In the genomic region with DNA sequence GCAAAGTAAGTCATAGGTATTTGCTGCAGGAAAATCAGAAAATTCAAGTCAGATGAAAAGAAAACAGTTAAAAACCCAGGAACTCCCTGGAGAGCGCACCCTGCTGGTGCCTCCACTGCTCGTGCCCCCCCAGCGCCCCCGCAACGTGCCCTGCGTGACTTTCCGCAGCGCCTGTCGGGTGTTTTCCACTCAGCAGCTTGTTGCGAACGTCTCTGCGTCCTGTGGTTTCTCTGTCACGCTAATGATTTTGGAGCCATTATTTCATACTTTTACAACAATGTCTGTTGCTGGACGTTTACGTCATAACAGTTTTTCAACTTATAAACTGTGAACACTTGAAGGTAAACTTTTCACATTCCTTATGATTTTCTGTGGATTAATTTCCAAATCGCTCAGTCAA, we compare ENCODE assay signal across 14 cellular contexts. TPM values are rescaled to one million over a fixed set of nuclear protein-coding genes. Genes with fewer than 3 reads are reported as not detected.
DNase-seq lines count a peak whose midpoint lies in the region; ATAC-seq and TF ChIP-seq lines count a peak whose summit lies in the region.
"Had no signal": no experiment of that assay in that cellular context is flagged by ENCODE, and none has a peak within 500 bp of the region (broad histone marks: within the 10 kb centered on the region; RNA-seq: fewer than 3 reads in every experiment).

No MANE protein-coding gene starts in this region.

- H3K4me2 ChIP-seq in mammary epithelial cell (ENCODE audit: insufficient read depth, low read depth, low read length) (no peak overlapping the region), OCI-LY3 (ENCODE audit: low read length) (no peak overlapping the region)

- H3K27ac ChIP-seq in mammary epithelial cell (ENCODE audit: insufficient read depth, low read depth, low read length) = no peak overlapping the region
- no peak overlapping the region for H3K27ac ChIP-seq in OCI-LY3 (ENCODE audit: low read length)
- H3K27ac ChIP-seq: esophagus squamous epithelium had no signal

- no peaks in the 10 kb centered on the region for H3K27me3 ChIP-seq in mammary epithelial cell (ENCODE audit: insufficient read depth, low read length)
- no peaks in the 10 kb centered on the region for H3K27me3 ChIP-seq in OCI-LY3 (ENCODE audit: low read depth, low read length)

- H3K36me3 Mint-ChIP-seq in MCF 10A (ENCODE audit: insufficient read depth, unreplicated experiment) (peaks cover 18% of the 10 kb centered on the region), nephron progenitor cell (ENCODE audit: low read depth) (peaks cover 5% of the 10 kb centered on the region)
- H3K36me3 Mint-ChIP-seq in stimulated activated naive B cell treated with anti-CD40 and anti-IgM and Interleukin-4, amounts not matched to agents 10 μg/mL and 1 μg/mL and 100 μg/mL, for 72 hours = peaks cover 29 to 67% of the 10 kb centered on the region in 2 donors
- H3K36me3 Mint-ChIP-seq: brain had no signal

- H3K36me3 ChIP-seq in mammary epithelial cell (ENCODE audit: insufficient read depth, low read length) (no peaks in the 10 kb centered on the region), OCI-LY3 (replicated peaks; ENCODE audit: low read depth, low read length) (no peaks in the 10 kb centered on the region)

- in situ Hi-C loops in mammary epithelial cell (cut with MboI; ENCODE audit: low sequenced_read_pairs in 2 of 2) = no loop called here

- H3K27me3 Mint-ChIP-seq in MCF 10A (ENCODE audit: insufficient read depth, unreplicated experiment) = no peaks in the 10 kb centered on the region
- H3K27me3 Mint-ChIP-seq in stimulated activated naive B cell treated with anti-CD40 and anti-IgM and Interleukin-4, amounts not matched to agents 10 μg/mL and 1 μg/mL and 100 μg/mL, for 72 hours = no peaks in the 10 kb centered on the region
- no peaks in the 10 kb centered on the region for H3K27me3 Mint-ChIP-seq in nephron progenitor cell (ENCODE audit: low read depth, poor library complexity)
- H3K27me3 Mint-ChIP-seq: activated CD8-positive, alpha-beta memory T cell treated with anti-CD3 and anti-CD28 coated beads, Interleukin-2, amount 10 ng/mL, durations not matched to agents 7 days and 5 days; brain had no signal

- H3K4me1 Mint-ChIP-seq in MCF 10A (ENCODE audit: insufficient read depth, unreplicated experiment) (no peaks in the 10 kb centered on the region), nephron progenitor cell (peaks cover 43% of the 10 kb centered on the region)
- peaks cover 54 to 66% of the 10 kb centered on the region in 2 donors for H3K4me1 Mint-ChIP-seq in stimulated activated naive B cell treated with anti-CD40 and anti-IgM and Interleukin-4, amounts not matched to agents 10 μg/mL and 1 μg/mL and 100 μg/mL, for 72 hours

- intact Hi-C loops in MCF 10A (cut with micrococcal nuclease) = no loop called here
- intact Hi-C loops in mammary epithelial cell (cut with micrococcal nuclease) = no loop called here

- dilution Hi-C loops in mammary epithelial cell (cut with HindIII; ENCODE audit: low sequenced_read_pairs) = no loop called here

- H2AFZ ChIP-seq in mammary epithelial cell (ENCODE audit: low read depth, low read length) (no peak overlapping the region), OCI-LY3 (ENCODE audit: low read depth, low read length) (no peak overlapping the region)

- no peak overlapping the region for H3K4me3 ChIP-seq in mammary epithelial cell (replicated peaks in 1 of 3; ENCODE audit: insufficient read depth in 1 of 3, low read depth in 2 of 3, low read length in 3 of 3)
- H3K4me3 ChIP-seq in OCI-LY3 (ENCODE audit: low read length) = no peak overlapping the region
- H3K4me3 ChIP-seq in choroid plexus epithelial cell (ENCODE audit: low read depth, low read length) = no peak overlapping the region
- H3K4me3 ChIP-seq: esophagus squamous epithelium, HAP-1 had no signal

- H3K9ac ChIP-seq in mammary epithelial cell (ENCODE audit: insufficient read depth, low read length) (no peak overlapping the region), OCI-LY3 (ENCODE audit: low read length) (no peak overlapping the region)

- BruUV-seq in MCF 10A (replicated peaks; lab: Mats Ljungman, UMichigan) (no TSS peak), mammary epithelial cell (replicated peaks; lab: Mats Ljungman, UMichigan) (no TSS peak)

- H3K4me1 ChIP-seq in mammary epithelial cell (ENCODE audit: insufficient read depth, low read length) = peaks cover 11% of the 10 kb centered on the region
- H3K4me1 ChIP-seq in OCI-LY3 (ENCODE audit: low read length) = peaks cover 19% of the 10 kb centered on the region

- POLR2A ChIA-PET in MCF 10A (lab: Yijun Ruan, JAX) = no interaction called here

- TF ChIP-seq CTCF in MCF 10A (IDR thresholded peaks at IDR 0.05; ENCODE audit: unreplicated experiment) = peak; percentile 13
- no peak for TF ChIP-seq CTCF in mammary epithelial cell (conservative IDR thresholded peaks at IDR 0.05 in 1 of 2, IDR thresholded peaks at IDR 0.05 in 1 of 2; ENCODE audit: extremely low read depth in 1 of 2, insufficient read depth in 1 of 2, low read depth in 1 of 2, low read length in 2 of 2)
- peak; percentile 32 for TF ChIP-seq CTCF in OCI-LY3 (IDR thresholded peaks at IDR 0.05; ENCODE audit: low read depth, low read length)
- TF ChIP-seq CTCF in choroid plexus epithelial cell (conservative IDR thresholded peaks at IDR 0.05; ENCODE audit: low read depth, low read length) = peak; percentile 37
- no peak for TF ChIP-seq CTCF in nephron progenitor cell (IDR thresholded peaks at IDR 0.05)

- ATAC-seq in stimulated activated naive B cell treated with anti-CD40 and anti-IgM and Interleukin-4, amounts not matched to agents 10 μg/mL and 1 μg/mL and 100 μg/mL, for 72 hours (replicated peaks) = no peak
- ATAC-seq in esophagus mucosa = no peak
- ATAC-seq: activated CD8-positive, alpha-beta memory T cell treated with anti-CD3 and anti-CD28 coated beads, Interleukin-2, amount 10 ng/mL, durations not matched to agents 7 days and 5 days had no signal

- no peak overlapping the region for H3K27ac Mint-ChIP-seq in MCF 10A (ENCODE audit: low read depth, unreplicated experiment)
- peak overlapping the region; percentile 99 for H3K27ac Mint-ChIP-seq in stimulated activated naive B cell treated with anti-CD40 and anti-IgM and Interleukin-4, amounts not matched to agents 10 μg/mL and 1 μg/mL and 100 μg/mL, for 72 hours
- H3K27ac Mint-ChIP-seq in nephron progenitor cell = no peak overlapping the region

- CTCF ChIA-PET in MCF 10A (lab: Yijun Ruan, JAX) (interaction anchor here (0.6 kb wide), 1 partner anchor 110 kb away, joined by 3 read pairs; no protein-coding TSS in a partner anchor), mammary epithelial cell (lab: Charles Lee; ENCODE audit: low non-redundant PET) (no interaction called here)

- no peak overlapping the region for H3K4me3 Mint-ChIP-seq in MCF 10A (ENCODE audit: unreplicated experiment)
- peak overlapping the region; percentile 2 to 25 for H3K4me3 Mint-ChIP-seq in stimulated activated naive B cell treated with anti-CD40 and anti-IgM and Interleukin-4, amounts not matched to agents 10 μg/mL and 1 μg/mL and 100 μg/mL, for 72 hours
- H3K4me3 Mint-ChIP-seq in nephron progenitor cell = no peak overlapping the region
- H3K4me3 Mint-ChIP-seq: activated CD8-positive, alpha-beta memory T cell treated with anti-CD3 and anti-CD28 coated beads, Interleukin-2, amount 10 ng/mL, durations not matched to agents 7 days and 5 days had no signal

- no peaks in the 10 kb centered on the region for H3K9me3 ChIP-seq in mammary epithelial cell (replicated peaks; ENCODE audit: insufficient read depth, low read length)
- peaks cover 3% of the 10 kb centered on the region; the same call in 1 of the 2 replicates for H3K9me3 ChIP-seq in OCI-LY3 (ENCODE audit: insufficient read depth, low read length)
- H3K9me3 ChIP-seq: esophagus squamous epithelium, HAP-1 had no signal

- H3K9me3 Mint-ChIP-seq in MCF 10A (ENCODE audit: unreplicated experiment) (no peaks in the 10 kb centered on the region), nephron progenitor cell (no peaks in the 10 kb centered on the region)
- H3K9me3 Mint-ChIP-seq in stimulated activated naive B cell treated with anti-CD40 and anti-IgM and Interleukin-4, amounts not matched to agents 10 μg/mL and 1 μg/mL and 100 μg/mL, for 72 hours = no peaks in the 10 kb centered on the region
- H3K9me3 Mint-ChIP-seq: brain had no signal

- H4K20me1 ChIP-seq in mammary epithelial cell (ENCODE audit: insufficient read depth, low read length) (no peaks in the 10 kb centered on the region), OCI-LY3 (ENCODE audit: insufficient read depth, low read length) (no peaks in the 10 kb centered on the region)

- WGBS in mammary epithelial cell (ENCODE audit: low coverage, missing lambda C conversion rate) = 83% methylated on average over 11 of the region's 16 CpGs

- DNase-seq in MCF 10A (ENCODE audit: unreplicated experiment) (no peak), mammary epithelial cell (no peak), choroid plexus epithelial cell (ENCODE audit: low read depth) (no peak), nephron progenitor cell (no peak), ecto neural progenitor cell (ENCODE audit: low spot score) (no peak)
- peak; percentile 58 for DNase-seq in stimulated activated naive B cell treated with anti-CD40 and anti-IgM and Interleukin-4, amounts not matched to agents 10 μg/mL and 1 μg/mL and 100 μg/mL, for 72 hours
- DNase-seq: activated CD8-positive, alpha-beta memory T cell treated with anti-CD3 and anti-CD28 coated beads, Interleukin-2, amount 10 ng/mL, durations not matched to agents 7 days and 5 days; esophagus squamous epithelium; GDM1; NCI-H69 had no signal

- peaks cover 8% of the 10 kb centered on the region for H3K79me2 ChIP-seq in mammary epithelial cell (ENCODE audit: insufficient read depth, low read length)
- no peaks in the 10 kb centered on the region for H3K79me2 ChIP-seq in OCI-LY3 (ENCODE audit: low read length)

RNA-seq across cellular contexts. Expression of a gene that starts 5.0 kb away (rescaled TPM):
- total RNA-seq in MCF 10A (2022) = 70.7 and 107 TPM in 2 replicates
- total RNA-seq in mammary epithelial cell = 10 to 100 TPM; 26.5 to 51.5 TPM
- 63.8 TPM for polyA plus RNA-seq in mammary epithelial cell
- 22.6 TPM for polyA minus RNA-seq in mammary epithelial cell
- 25.5 TPM for total RNA-seq in esophagus mucosa

RNA-seq across cellular contexts. Expression of a gene that starts 5.2 kb away (rescaled TPM):
- total RNA-seq in MCF 10A (2022) (16.6 and 18.2 TPM in 2 replicates), mammary epithelial cell (10 to 100 TPM; 19.0 to 19.9 TPM), esophagus mucosa (10.1 TPM)
- polyA plus RNA-seq in mammary epithelial cell = 12.6 TPM
- 3.8 TPM for polyA minus RNA-seq in mammary epithelial cell

RNA-seq across cellular contexts. Expression of a gene that starts 37.1 kb away (rescaled TPM):
- total RNA-seq in MCF 10A (2022) (56.3 and 73.5 TPM in 2 replicates), mammary epithelial cell (10 to 100 TPM; 26.6 to 68.7 TPM), esophagus mucosa (50.5 TPM)
- 11.1 TPM for polyA plus RNA-seq in mammary epithelial cell
- polyA minus RNA-seq in mammary epithelial cell = 6.3 TPM

Comparison
In these comparisons a context has a peak if more than half of its experiments do, and no peak if none do; other contexts are left out.
1. CTCF ChIP-seq: peak in MCF 10A (single experiment), OCI-LY3 (single experiment) and choroid plexus epithelial cell (single experiment); none in mammary epithelial cell (0 of 2) and nephron progenitor cell (single experiment).
2. H3K4me3 Mint-ChIP-seq: peak in stimulated activated naive B cell treated with anti-CD40 and anti-IgM and Interleukin-4, amounts not matched to agents 10 μg/mL and 1 μg/mL and 100 μg/mL, for 72 hours (2 of 2); none in MCF 10A (single experiment) and nephron progenitor cell (single experiment).